8 cellular contexts compared by ENCODE assay signal in genomic region chr14:24171422-24172260, GRCh38. TPM values are rescaled to one million over a fixed set of nuclear protein-coding genes. Genes with fewer than 3 reads are reported as not detected.
DNase-seq lines count a peak whose midpoint lies in the region; ATAC-seq and TF ChIP-seq lines count a peak whose summit lies in the region.

REC8 (plus strand) TSS chr14:24172080; CDS start chr14:24172553, 473 bp downstream.

- DNase-seq in activated naive CD4-positive, alpha-beta T cell treated with anti-CD3 and anti-CD28 coated beads, Interleukin-2, amount 50 U/mL, for 72 hours (ENCODE audit: low spot score in 2 of 2), result peak; percentile 60 to 73
- peak; percentile 81 for DNase-seq in left cardiac atrium
- DNase-seq in posterior vena cava (ENCODE audit: low spot score), result peak; percentile 89
- DNase-seq in upper lobe of right lung, result peak; percentile 85
- DNase-seq in NOMO-1 treated with DMSO at 0.1 percent for 48 hours (lab: John Stamatoyannopoulos, UW; ENCODE audit: unreplicated experiment), result no peak

- peak within 1 kb of the TSS; percentile 17 for H3K27ac ChIP-seq in upper lobe of right lung

- H3K36me3 ChIP-seq in upper lobe of right lung, result peaks cover 45% of the 10 kb centered on the region

- H3K4me3 ChIP-seq in upper lobe of right lung, result peak within 1 kb of the TSS; percentile 37

- no peaks in the 10 kb centered on the region for H3K9me3 Mint-ChIP-seq in activated naive CD4-positive, alpha-beta T cell treated with anti-CD3 and anti-CD28 coated beads, Interleukin-2, amount 50 U/mL, for 72 hours

- intact Hi-C loops in left cardiac atrium (cut with DNase I) (no loop called here), posterior vena cava (cut with DNase I) (no loop called here), upper lobe of right lung (cut with DNase I) (no loop called here)

- ATAC-seq in GM18873 (IDR thresholded peaks at IDR 0.05; ENCODE audit: low FRiP score, unreplicated experiment) (peak; percentile 76), HG03103 (IDR thresholded peaks at IDR 0.05; ENCODE audit: low read depth, unreplicated experiment) (peak; percentile 72), left cardiac atrium (peak; percentile 85 to 92), upper lobe of right lung (peak; percentile 89)
- ATAC-seq in activated naive CD4-positive, alpha-beta T cell treated with anti-CD3 and anti-CD28 coated beads, Interleukin-2, amount 50 U/mL, for 72 hours, result peak; percentile 74

- TF ChIP-seq CTCF in upper lobe of right lung (IDR thresholded peaks at IDR 0.05), result no peak

- H3K27ac Mint-ChIP-seq in activated naive CD4-positive, alpha-beta T cell treated with anti-CD3 and anti-CD28 coated beads, Interleukin-2, amount 50 U/mL, for 72 hours, result peak within 1 kb of the TSS; percentile 74 to 95

- TF ChIP-seq POLR2A in Raji (IDR thresholded peaks at IDR 0.05; ENCODE audit: insufficient read depth, low read depth, low read length), result peak; percentile 55; the same call in 1 of the 2 replicates

- H3K27me3 ChIP-seq in upper lobe of right lung, result no peaks in the 10 kb centered on the region

- no peaks in the 10 kb centered on the region for H3K9me3 ChIP-seq in upper lobe of right lung

- H3K36me3 Mint-ChIP-seq in activated naive CD4-positive, alpha-beta T cell treated with anti-CD3 and anti-CD28 coated beads, Interleukin-2, amount 50 U/mL, for 72 hours, result peaks cover 13 to 37% of the 10 kb centered on the region in 2 donors

- H3K4me1 ChIP-seq in upper lobe of right lung, result peaks cover 4% of the 10 kb centered on the region

RNA-seq across cellular contexts. Expression of gene REC8, which starts in this region (rescaled TPM):
- 10 to 100 TPM; 36.4 to 48.7 TPM for total RNA-seq in activated naive CD4-positive, alpha-beta T cell treated with anti-CD3 and anti-CD28 coated beads, Interleukin-2, amount 50 U/mL, for 72 hours
- total RNA-seq in left cardiac atrium, result 1 to 10 TPM; 8.4 to 8.9 TPM
- total RNA-seq in posterior vena cava, result 1 to 10 TPM; 8.0 to 9.4 TPM
- total RNA-seq in upper lobe of right lung, result 18.5 TPM
